In the genomic region with DNA sequence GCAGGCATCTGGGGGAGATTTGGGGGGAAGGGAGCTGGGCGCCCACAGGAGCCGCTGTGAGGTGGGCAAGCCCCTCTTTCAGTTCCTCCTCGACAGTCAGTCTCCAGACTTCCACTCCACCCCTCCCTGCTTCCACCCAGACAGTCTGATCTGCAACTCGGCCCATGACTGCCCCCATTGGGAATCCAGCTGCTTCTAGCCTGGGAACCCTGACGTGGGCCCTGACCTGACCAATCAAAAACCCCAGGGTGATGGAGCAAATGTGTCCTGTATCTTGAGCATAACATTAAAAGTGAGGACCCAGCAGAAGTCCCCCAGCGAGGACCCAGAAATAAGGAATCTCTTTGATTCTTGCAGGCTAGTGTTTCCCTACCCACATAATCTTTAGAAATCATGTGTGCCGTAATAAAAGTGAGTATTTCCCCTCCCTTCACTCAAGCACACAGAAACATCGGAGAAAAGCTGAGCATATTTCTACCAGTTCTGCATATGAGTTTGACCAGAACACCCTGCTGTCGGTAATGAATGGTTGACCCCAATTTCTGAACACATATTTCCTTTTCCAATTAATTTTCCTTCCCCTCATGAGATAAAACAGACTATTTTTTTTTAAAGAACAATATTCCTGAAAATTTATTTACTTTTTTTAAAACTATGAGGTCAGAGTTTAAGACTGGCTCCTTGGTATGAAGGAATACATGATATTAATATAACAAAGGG, we compare ENCODE assay signal across 8 cellular contexts. TPM values are rescaled to one million over a fixed set of nuclear protein-coding genes. Genes with fewer than 3 reads are reported as not detected.
DNase-seq lines count a peak whose midpoint lies in the region; ATAC-seq and TF ChIP-seq lines count a peak whose summit lies in the region.

No MANE protein-coding gene starts in this region.

- peak overlapping the region; percentile 49 for H3K27ac ChIP-seq in lower lobe of right lung

- H3K27me3 ChIP-seq in lower lobe of right lung (ENCODE audit: low read depth): no peaks in the 10 kb centered on the region

- H3K9me3 ChIP-seq in lower lobe of right lung: no peaks in the 10 kb centered on the region

- peak overlapping the region; percentile 7 for H3K4me3 ChIP-seq in lower lobe of right lung

- H3K36me3 ChIP-seq in lower lobe of right lung: peaks cover 47% of the 10 kb centered on the region

- intact Hi-C loops in lower lobe of right lung (cut with DNase I): no loop called here

- peak; percentile 71 for DNase-seq in GM19238 (ENCODE audit: insufficient read length, low spot score)
- DNase-seq in amygdala (lab: John Stamatoyannopoulos, UW): peak in 29 of 56 donors; percentile 15 to 56 (median 32)
- peak; percentile 68 for DNase-seq in lower lobe of right lung
- DNase-seq in occipital lobe (lab: John Stamatoyannopoulos, UW): no peak
- no peak for DNase-seq in HEK293T (ENCODE audit: extremely low spot score)
- DNase-seq in LoVo (ENCODE audit: low spot score): no peak
- no peak for DNase-seq in stimulated activated CD4-positive, alpha-beta T cell treated with anti-CD3 and anti-CD28 coated beads, Interleukin-15, amount 100 ng/mL, for 24 hours

- peak; percentile 17 for TF ChIP-seq CTCF in lower lobe of right lung (IDR thresholded peaks at IDR 0.05)

- H3K4me1 ChIP-seq in lower lobe of right lung: peaks cover 88% of the 10 kb centered on the region

- ATAC-seq in HG03159 (IDR thresholded peaks at IDR 0.05; ENCODE audit: unreplicated experiment) (peak; percentile 73), lower lobe of right lung (peak; percentile 19 to 63)

- CTCF ChIA-PET in HEK293T (lab: Yijun Ruan, JAX): no interaction called here

- POLR2A ChIA-PET in HEK293T (lab: Yijun Ruan, JAX): no interaction called here

TF ChIP-seq in HEK293T, 16 proteins besides CTCF, POLR2A, EP300 and RAD21:
- TF ChIP-seq ELF4 (IDR thresholded peaks at IDR 0.05) (no peak), FOXA1 (IDR thresholded peaks at IDR 0.05) (no peak), LEF1 (IDR thresholded peaks at IDR 0.05; ENCODE audit: borderline replicate concordance) (no peak), HDGF (IDR thresholded peaks at IDR 0.05; ENCODE audit: borderline replicate concordance) (no peak), ARNT (IDR thresholded peaks at IDR 0.05) (no peak), SP1 (IDR thresholded peaks at IDR 0.05) (no peak), ZNF384 (IDR thresholded peaks at IDR 0.05) (no peak), SUZ12 (IDR thresholded peaks at IDR 0.05) (no peak), L3MBTL2 (conservative IDR thresholded peaks at IDR 0.05) (no peak), FOXM1 (IDR thresholded peaks at IDR 0.05; ENCODE audit: borderline replicate concordance) (no peak), CTBP1 (IDR thresholded peaks at IDR 0.05; ENCODE audit: borderline replicate concordance) (no peak), TARDBP (IDR thresholded peaks at IDR 0.05) (no peak), NFRKB (IDR thresholded peaks at IDR 0.05) (no peak), FOXK2 (IDR thresholded peaks at IDR 0.05) (no peak), BHLHE40 (IDR thresholded peaks at IDR 0.05; ENCODE audit: borderline replicate concordance) (no peak)
- TF ChIP-seq, protein P1, sequence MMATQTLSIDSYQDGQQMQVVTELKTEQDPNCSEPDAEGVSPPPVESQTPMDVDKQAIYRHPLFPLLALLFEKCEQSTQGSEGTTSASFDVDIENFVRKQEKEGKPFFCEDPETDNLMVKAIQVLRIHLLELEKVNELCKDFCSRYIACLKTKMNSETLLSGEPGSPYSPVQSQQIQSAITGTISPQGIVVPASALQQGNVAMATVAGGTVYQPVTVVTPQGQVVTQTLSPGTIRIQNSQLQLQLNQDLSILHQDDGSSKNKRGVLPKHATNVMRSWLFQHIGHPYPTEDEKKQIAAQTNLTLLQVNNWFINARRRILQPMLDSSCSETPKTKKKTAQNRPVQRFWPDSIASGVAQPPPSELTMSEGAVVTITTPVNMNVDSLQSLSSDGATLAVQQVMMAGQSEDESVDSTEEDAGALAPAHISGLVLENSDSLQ (IDR thresholded peaks at IDR 0.05): no peak

RNA-seq across cellular contexts. Expression of gene SSH1, which starts 6.4 kb away (rescaled TPM):
- 45.6 TPM for total RNA-seq in lower lobe of right lung
- total RNA-seq in occipital lobe: 7.5 TPM

RNA-seq across cellular contexts. Expression of gene DAO, which starts 28.9 kb away (rescaled TPM):
- total RNA-seq in lower lobe of right lung (not detected), occipital lobe (not detected)

Comparison
In these comparisons a context has a peak if more than half of its experiments do, and no peak if none do; other contexts are left out.
1. DNase-seq: peak in GM19238 (single experiment), amygdala (29 of 56) and lower lobe of right lung (single experiment); none in occipital lobe (single experiment), HEK293T (single experiment), LoVo (single experiment) and stimulated activated CD4-positive, alpha-beta T cell treated with anti-CD3 and anti-CD28 coated beads, Interleukin-15, amount 100 ng/mL, for 24 hours (single experiment).